9 cellular contexts compared by ENCODE assay signal in genomic region chr21:46099476-46099875, GRCh38. TPM values are rescaled to one million over a fixed set of nuclear protein-coding genes. Genes with fewer than 3 reads are reported as not detected.
DNase-seq lines count a peak whose midpoint lies in the region; TF ChIP-seq lines count a peak whose summit lies in the region.
"Had no signal": no experiment of that assay in that cellular context is flagged by ENCODE, and none has a peak within 500 bp of the region (broad histone marks: within the 10 kb centered on the region; RNA-seq: fewer than 3 reads in every experiment).

No MANE protein-coding gene starts in this region.

- H3K4me3 Mint-ChIP-seq in type B pancreatic cell, result peak overlapping the region; percentile 80

- intact Hi-C loops in lower leg skin (cut with DNase I; ENCODE audit: low total_unique reads), result loop anchor here (10.0 kb wide), 1 partner anchor 125 kb away; no protein-coding TSS in a partner anchor

- peaks cover 11% of the 10 kb centered on the region for H3K9me3 Mint-ChIP-seq in type B pancreatic cell

- peaks cover 48% of the 10 kb centered on the region for H3K27me3 Mint-ChIP-seq in type B pancreatic cell

- WGBS in lower leg skin, 2 donors, result 16 to 31% methylated on average over 16 to 18 of the region's 18 CpGs

- H3K4me3 ChIP-seq in choroid plexus epithelial cell (ENCODE audit: low read depth, low read length) (peak overlapping the region; percentile 60), lower leg skin (ENCODE audit: low read depth, poor library complexity, severe bottlenecking) (no peak overlapping the region)

- no peak overlapping the region for H3K27ac Mint-ChIP-seq in type B pancreatic cell

- no peaks in the 10 kb centered on the region for H3K4me1 Mint-ChIP-seq in type B pancreatic cell (ENCODE audit: unreplicated experiment)

- peaks cover 13% of the 10 kb centered on the region for H3K36me3 Mint-ChIP-seq in type B pancreatic cell

- DNase-seq in activated CD4-positive, alpha-beta T cell treated with anti-CD3 and anti-CD28 coated beads for 1 hour, result peak; percentile 7
- DNase-seq in activated CD4-positive, alpha-beta T cell treated with anti-CD3 and anti-CD28 coated beads, Interleukin-2, amount 50 U/mL, for 4 hours, result no peak
- peak; percentile 52 for DNase-seq in choroid plexus epithelial cell (ENCODE audit: low read depth)
- peak; percentile 19 to 90 for DNase-seq in lower leg skin (ENCODE audit: low spot score in 2 of 2)
- DNase-seq in type B pancreatic cell (ENCODE audit: extremely low spot score, unreplicated experiment), result no peak
- no peak for DNase-seq in cortex of kidney (lab: John Stamatoyannopoulos, UW)
- DNase-seq in effector CD8-positive, alpha-beta T cell (lab: John Stamatoyannopoulos, UW), result no peak
- no peak for DNase-seq in DMS79 treated with DMSO at 0.1 percent for 48 hours (lab: John Stamatoyannopoulos, UW)
- DNase-seq: NCI-H146 had no signal

- TF ChIP-seq POLR2A in lower leg skin (IDR thresholded peaks at IDR 0.05), result no peak

- TF ChIP-seq CTCF in choroid plexus epithelial cell (conservative IDR thresholded peaks at IDR 0.05; ENCODE audit: low read depth, low read length) (peak; percentile 55), lower leg skin (IDR thresholded peaks at IDR 0.05) (no peak), type B pancreatic cell (conservative IDR thresholded peaks at IDR 0.05) (no peak)

RNA-seq across cellular contexts. Expression of gene COL6A2, which starts 1.6 kb away (rescaled TPM):
- total RNA-seq in lower leg skin (100 to 1,000 TPM; 137 to 543 (median 164) TPM), type B pancreatic cell (ENCODE audit: low replicate concordance) (23.8 and 114 TPM in 2 replicates)

RNA-seq across cellular contexts. Expression of gene FTCD, which starts 55.9 kb away (rescaled TPM):
- total RNA-seq in lower leg skin, result under 1 TPM in 1 of 4 donors, not detected in 3; 0.29 TPM
- 26.9 and 45.0 TPM in 2 replicates for total RNA-seq in type B pancreatic cell (ENCODE audit: low replicate concordance)

Comparison
In these comparisons a context has a peak if more than half of its experiments do, and no peak if none do; other contexts are left out.
1. DNase-seq: peak in activated CD4-positive, alpha-beta T cell treated with anti-CD3 and anti-CD28 coated beads for 1 hour (single experiment), choroid plexus epithelial cell (single experiment) and lower leg skin (2 of 2); none in activated CD4-positive, alpha-beta T cell treated with anti-CD3 and anti-CD28 coated beads, Interleukin-2, amount 50 U/mL, for 4 hours (0 of 2), type B pancreatic cell (single experiment), cortex of kidney (single experiment), effector CD8-positive, alpha-beta T cell (single experiment) and DMS79 treated with DMSO at 0.1 percent for 48 hours (single experiment).
2. RNA of gene FTCD, which starts 55.9 kb away (total RNA-seq): 26.9 to 45.0 TPM in type B pancreatic cell; 0.29 TPM in lower leg skin; every median in the first group is over 10 times any median in the second.